In the genomic region with DNA sequence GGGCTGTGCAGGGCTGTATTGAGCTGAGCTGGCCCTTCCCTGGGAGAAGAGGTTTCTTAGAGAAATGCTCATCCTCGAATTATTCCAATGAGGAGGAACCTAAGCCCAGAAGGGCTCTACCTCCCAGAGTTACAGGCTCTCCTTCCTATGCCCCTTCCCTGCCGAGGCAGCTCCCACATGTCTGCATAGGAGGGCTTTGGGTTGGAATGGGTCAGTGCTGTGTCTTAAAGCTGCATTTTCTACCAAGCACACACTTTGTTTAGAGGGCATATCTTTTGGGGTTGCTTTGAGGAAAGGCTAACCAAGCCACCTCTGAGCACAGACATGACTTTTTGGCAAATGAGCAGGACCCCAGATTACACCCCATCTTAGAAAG, we compare ENCODE assay signal across 1 cellular context.
TF ChIP-seq lines count a peak whose summit lies in the region.

No MANE protein-coding gene starts in this region.

TF ChIP-seq in SK-N-SH, 30 proteins besides CTCF, POLR2A, EP300 and RAD21 (continued from another document):
- TF ChIP-seq, protein P1, sequence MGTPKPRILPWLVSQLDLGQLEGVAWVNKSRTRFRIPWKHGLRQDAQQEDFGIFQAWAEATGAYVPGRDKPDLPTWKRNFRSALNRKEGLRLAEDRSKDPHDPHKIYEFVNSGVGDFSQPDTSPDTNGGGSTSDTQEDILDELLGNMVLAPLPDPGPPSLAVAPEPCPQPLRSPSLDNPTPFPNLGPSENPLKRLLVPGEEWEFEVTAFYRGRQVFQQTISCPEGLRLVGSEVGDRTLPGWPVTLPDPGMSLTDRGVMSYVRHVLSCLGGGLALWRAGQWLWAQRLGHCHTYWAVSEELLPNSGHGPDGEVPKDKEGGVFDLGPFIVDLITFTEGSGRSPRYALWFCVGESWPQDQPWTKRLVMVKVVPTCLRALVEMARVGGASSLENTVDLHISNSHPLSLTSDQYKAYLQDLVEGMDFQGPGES (IDR thresholded peaks at IDR 0.05; ENCODE audit: low read depth, low read length), result no peak
- TF ChIP-seq RXRA (IDR thresholded peaks at IDR 0.05; ENCODE audit: borderline replicate concordance, low read depth), result no peak
- no peak for TF ChIP-seq ZBTB33 (IDR thresholded peaks at IDR 0.05; ENCODE audit: borderline replicate concordance, low read depth)
- no peak for TF ChIP-seq TEAD4 (IDR thresholded peaks at IDR 0.05; ENCODE audit: borderline replicate concordance, insufficient read depth)
- TF ChIP-seq, protein P2, sequence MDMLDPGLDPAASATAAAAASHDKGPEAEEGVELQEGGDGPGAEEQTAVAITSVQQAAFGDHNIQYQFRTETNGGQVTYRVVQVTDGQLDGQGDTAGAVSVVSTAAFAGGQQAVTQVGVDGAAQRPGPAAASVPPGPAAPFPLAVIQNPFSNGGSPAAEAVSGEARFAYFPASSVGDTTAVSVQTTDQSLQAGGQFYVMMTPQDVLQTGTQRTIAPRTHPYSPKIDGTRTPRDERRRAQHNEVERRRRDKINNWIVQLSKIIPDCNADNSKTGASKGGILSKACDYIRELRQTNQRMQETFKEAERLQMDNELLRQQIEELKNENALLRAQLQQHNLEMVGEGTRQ (IDR thresholded peaks at IDR 0.05; ENCODE audit: borderline replicate concordance, low read depth, low read length), result no peak
- TF ChIP-seq CHD2 (IDR thresholded peaks at IDR 0.05; ENCODE audit: low read length, partially characterized antibody), result no peak
- no peak for TF ChIP-seq SIN3A (IDR thresholded peaks at IDR 0.05; ENCODE audit: borderline replicate concordance, low read depth, low read length)
- no peak for TF ChIP-seq PBX3 (IDR thresholded peaks at IDR 0.05)
- TF ChIP-seq FOXJ3 (CRISPR knock-in tag; IDR thresholded peaks at IDR 0.05), result no peak
- TF ChIP-seq USF1 (IDR thresholded peaks at IDR 0.05; ENCODE audit: borderline replicate concordance, low read depth), result no peak
- no peak for TF ChIP-seq YY1 (IDR thresholded peaks at IDR 0.05; ENCODE audit: low read depth)
- no peak for TF ChIP-seq POLR2AphosphoS5 (IDR thresholded peaks at IDR 0.05; ENCODE audit: low read depth, low read length)
